1 cellular context compared by ENCODE assay signal in genomic region chr17:39623356-39623950, GRCh38.
TF ChIP-seq lines count a peak whose summit lies in the region.

No MANE protein-coding gene starts in this region.

TF ChIP-seq in HepG2, 621 proteins besides CTCF, POLR2A, EP300 and RAD21 (continued from another document and continues in another):
- TF ChIP-seq, protein P1, sequence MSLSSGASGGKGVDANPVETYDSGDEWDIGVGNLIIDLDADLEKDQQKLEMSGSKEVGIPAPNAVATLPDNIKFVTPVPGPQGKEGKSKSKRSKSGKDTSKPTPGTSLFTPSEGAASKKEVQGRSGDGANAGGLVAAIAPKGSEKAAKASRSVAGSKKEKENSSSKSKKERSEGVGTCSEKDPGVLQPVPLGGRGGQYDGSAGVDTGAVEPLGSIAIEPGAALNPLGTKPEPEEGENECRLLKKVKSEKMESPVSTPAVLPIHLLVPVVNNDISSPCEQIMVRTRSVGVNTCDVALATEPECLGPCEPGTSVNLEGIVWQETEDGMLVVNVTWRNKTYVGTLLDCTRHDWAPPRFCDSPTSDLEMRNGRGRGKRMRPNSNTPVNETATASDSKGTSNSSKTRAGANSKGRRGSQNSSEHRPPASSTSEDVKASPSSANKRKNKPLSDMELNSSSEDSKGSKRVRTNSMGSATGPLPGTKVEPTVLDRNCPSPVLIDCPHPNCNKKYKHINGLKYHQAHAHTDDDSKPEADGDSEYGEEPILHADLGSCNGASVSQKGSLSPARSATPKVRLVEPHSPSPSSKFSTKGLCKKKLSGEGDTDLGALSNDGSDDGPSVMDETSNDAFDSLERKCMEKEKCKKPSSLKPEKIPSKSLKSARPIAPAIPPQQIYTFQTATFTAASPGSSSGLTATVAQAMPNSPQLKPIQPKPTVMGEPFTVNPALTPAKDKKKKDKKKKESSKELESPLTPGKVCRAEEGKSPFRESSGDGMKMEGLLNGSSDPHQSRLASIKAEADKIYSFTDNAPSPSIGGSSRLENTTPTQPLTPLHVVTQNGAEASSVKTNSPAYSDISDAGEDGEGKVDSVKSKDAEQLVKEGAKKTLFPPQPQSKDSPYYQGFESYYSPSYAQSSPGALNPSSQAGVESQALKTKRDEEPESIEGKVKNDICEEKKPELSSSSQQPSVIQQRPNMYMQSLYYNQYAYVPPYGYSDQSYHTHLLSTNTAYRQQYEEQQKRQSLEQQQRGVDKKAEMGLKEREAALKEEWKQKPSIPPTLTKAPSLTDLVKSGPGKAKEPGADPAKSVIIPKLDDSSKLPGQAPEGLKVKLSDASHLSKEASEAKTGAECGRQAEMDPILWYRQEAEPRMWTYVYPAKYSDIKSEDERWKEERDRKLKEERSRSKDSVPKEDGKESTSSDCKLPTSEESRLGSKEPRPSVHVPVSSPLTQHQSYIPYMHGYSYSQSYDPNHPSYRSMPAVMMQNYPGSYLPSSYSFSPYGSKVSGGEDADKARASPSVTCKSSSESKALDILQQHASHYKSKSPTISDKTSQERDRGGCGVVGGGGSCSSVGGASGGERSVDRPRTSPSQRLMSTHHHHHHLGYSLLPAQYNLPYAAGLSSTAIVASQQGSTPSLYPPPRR (CRISPR knock-in tag; IDR thresholded peaks at IDR 0.05; ENCODE audit: borderline replicate concordance): no peak
- TF ChIP-seq BCL3 (CRISPR knock-in tag; IDR thresholded peaks at IDR 0.05) (no peak), ONECUT2 (CRISPR knock-in tag; IDR thresholded peaks at IDR 0.05) (no peak), ZNF720 (CRISPR knock-in tag; IDR thresholded peaks at IDR 0.05) (no peak), NKX3-1 (CRISPR knock-in tag; IDR thresholded peaks at IDR 0.05) (no peak), ZNF232 (CRISPR knock-in tag; IDR thresholded peaks at IDR 0.05; ENCODE audit: borderline replicate concordance) (no peak), ZNF124 (CRISPR knock-in tag; IDR thresholded peaks at IDR 0.05) (no peak), TFAP4 (IDR thresholded peaks at IDR 0.05; ENCODE audit: borderline replicate concordance, low read depth) (no peak), ZNF501 (CRISPR knock-in tag; IDR thresholded peaks at IDR 0.05) (peak; percentile 55; the same call in 1 of the 2 replicates), SMAD9 (CRISPR knock-in tag; IDR thresholded peaks at IDR 0.05) (no peak), ATF7 (IDR thresholded peaks at IDR 0.05) (no peak), ATF7 (CRISPR knock-in tag; IDR thresholded peaks at IDR 0.05) (no peak; the same call in 1 of the 2 replicates), ZBTB26 (CRISPR knock-in tag; IDR thresholded peaks at IDR 0.05; ENCODE audit: borderline replicate concordance) (peak; percentile 27; the same call in 1 of the 2 replicates), ZNF256 (CRISPR knock-in tag; conservative IDR thresholded peaks at IDR 0.05) (no peak), ZNF557 (CRISPR knock-in tag; IDR thresholded peaks at IDR 0.05) (no peak), FUBP1 (CRISPR knock-in tag; IDR thresholded peaks at IDR 0.05; ENCODE audit: borderline replicate concordance) (no peak), KDM6A (CRISPR knock-in tag; IDR thresholded peaks at IDR 0.05; ENCODE audit: low read depth) (no peak), NFYB (CRISPR knock-in tag; IDR thresholded peaks at IDR 0.05) (no peak), HNRNPL (IDR thresholded peaks at IDR 0.05; ENCODE audit: low read depth, low read length) (peak; percentile 99), EZH2 (conservative IDR thresholded peaks at IDR 0.05; ENCODE audit: low read depth, low read length) (no peak; the same call in 1 of the 2 replicates), SALL1 (CRISPR knock-in tag; IDR thresholded peaks at IDR 0.05) (no peak), ZNF598 (CRISPR knock-in tag; IDR thresholded peaks at IDR 0.05; ENCODE audit: borderline replicate concordance) (no peak), ZFP37 (CRISPR knock-in tag; IDR thresholded peaks at IDR 0.05; ENCODE audit: borderline replicate concordance) (no peak), REL (CRISPR knock-in tag; conservative IDR thresholded peaks at IDR 0.05) (no peak), CCDC6 (CRISPR knock-in tag; IDR thresholded peaks at IDR 0.05) (no peak), KLF16 (CRISPR knock-in tag; IDR thresholded peaks at IDR 0.05) (peak in 1 of 2 experiments; percentile 27; a peak in 1 of 4 replicates), ZNF264 (CRISPR knock-in tag; IDR thresholded peaks at IDR 0.05) (no peak), SETDB1 (CRISPR knock-in tag; IDR thresholded peaks at IDR 0.05; ENCODE audit: borderline replicate concordance) (no peak), MEIS1 (CRISPR knock-in tag; IDR thresholded peaks at IDR 0.05; ENCODE audit: borderline replicate concordance) (0 out of 2 replicates have a peak, but pooled peaks have one; percentile 49), ZSCAN25 (CRISPR knock-in tag; IDR thresholded peaks at IDR 0.05) (peak; percentile 68; the same call in 1 of the 2 replicates), MAZ (IDR thresholded peaks at IDR 0.05; ENCODE audit: borderline replicate concordance, low read depth, low read length) (no peak), MAZ (CRISPR knock-in tag; IDR thresholded peaks at IDR 0.05; ENCODE audit: low read depth) (no peak), ZNF260 (CRISPR knock-in tag; IDR thresholded peaks at IDR 0.05; ENCODE audit: borderline replicate concordance, low read depth) (no peak), PHF21A (CRISPR knock-in tag; IDR thresholded peaks at IDR 0.05) (no peak), SMAD3 (CRISPR knock-in tag; IDR thresholded peaks at IDR 0.05) (0 out of 2 replicates have a peak, but pooled peaks have one; percentile 21), XRCC5 (optimal IDR thresholded peaks at IDR 0.05; ENCODE audit: low read length) (peak; percentile 94), MAFK (conservative IDR thresholded peaks at IDR 0.05 in 1 of 2, IDR thresholded peaks at IDR 0.05 in 1 of 2; ENCODE audit: low read length in 2 of 2) (no peak), ZNF549 (CRISPR knock-in tag; IDR thresholded peaks at IDR 0.05) (no peak)
- TF ChIP-seq, protein P2, sequence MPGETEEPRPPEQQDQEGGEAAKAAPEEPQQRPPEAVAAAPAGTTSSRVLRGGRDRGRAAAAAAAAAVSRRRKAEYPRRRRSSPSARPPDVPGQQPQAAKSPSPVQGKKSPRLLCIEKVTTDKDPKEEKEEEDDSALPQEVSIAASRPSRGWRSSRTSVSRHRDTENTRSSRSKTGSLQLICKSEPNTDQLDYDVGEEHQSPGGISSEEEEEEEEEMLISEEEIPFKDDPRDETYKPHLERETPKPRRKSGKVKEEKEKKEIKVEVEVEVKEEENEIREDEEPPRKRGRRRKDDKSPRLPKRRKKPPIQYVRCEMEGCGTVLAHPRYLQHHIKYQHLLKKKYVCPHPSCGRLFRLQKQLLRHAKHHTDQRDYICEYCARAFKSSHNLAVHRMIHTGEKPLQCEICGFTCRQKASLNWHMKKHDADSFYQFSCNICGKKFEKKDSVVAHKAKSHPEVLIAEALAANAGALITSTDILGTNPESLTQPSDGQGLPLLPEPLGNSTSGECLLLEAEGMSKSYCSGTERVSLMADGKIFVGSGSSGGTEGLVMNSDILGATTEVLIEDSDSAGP (CRISPR knock-in tag; IDR thresholded peaks at IDR 0.05; ENCODE audit: borderline replicate concordance): peak; percentile 6; the same call in 1 of the 2 replicates
- TF ChIP-seq, protein P3, sequence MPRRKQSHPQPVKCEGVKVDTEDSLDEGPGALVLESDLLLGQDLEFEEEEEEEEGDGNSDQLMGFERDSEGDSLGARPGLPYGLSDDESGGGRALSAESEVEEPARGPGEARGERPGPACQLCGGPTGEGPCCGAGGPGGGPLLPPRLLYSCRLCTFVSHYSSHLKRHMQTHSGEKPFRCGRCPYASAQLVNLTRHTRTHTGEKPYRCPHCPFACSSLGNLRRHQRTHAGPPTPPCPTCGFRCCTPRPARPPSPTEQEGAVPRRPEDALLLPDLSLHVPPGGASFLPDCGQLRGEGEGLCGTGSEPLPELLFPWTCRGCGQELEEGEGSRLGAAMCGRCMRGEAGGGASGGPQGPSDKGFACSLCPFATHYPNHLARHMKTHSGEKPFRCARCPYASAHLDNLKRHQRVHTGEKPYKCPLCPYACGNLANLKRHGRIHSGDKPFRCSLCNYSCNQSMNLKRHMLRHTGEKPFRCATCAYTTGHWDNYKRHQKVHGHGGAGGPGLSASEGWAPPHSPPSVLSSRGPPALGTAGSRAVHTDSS (CRISPR knock-in tag; conservative IDR thresholded peaks at IDR 0.05): no peak
- TF ChIP-seq, protein P4, sequence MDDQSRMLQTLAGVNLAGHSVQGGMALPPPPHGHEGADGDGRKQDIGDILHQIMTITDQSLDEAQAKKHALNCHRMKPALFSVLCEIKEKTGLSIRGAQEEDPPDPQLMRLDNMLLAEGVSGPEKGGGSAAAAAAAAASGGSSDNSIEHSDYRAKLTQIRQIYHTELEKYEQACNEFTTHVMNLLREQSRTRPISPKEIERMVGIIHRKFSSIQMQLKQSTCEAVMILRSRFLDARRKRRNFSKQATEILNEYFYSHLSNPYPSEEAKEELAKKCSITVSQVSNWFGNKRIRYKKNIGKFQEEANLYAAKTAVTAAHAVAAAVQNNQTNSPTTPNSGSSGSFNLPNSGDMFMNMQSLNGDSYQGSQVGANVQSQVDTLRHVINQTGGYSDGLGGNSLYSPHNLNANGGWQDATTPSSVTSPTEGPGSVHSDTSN (CRISPR knock-in tag; IDR thresholded peaks at IDR 0.05; ENCODE audit: borderline replicate concordance): no peak
- TF ChIP-seq, protein P5, sequence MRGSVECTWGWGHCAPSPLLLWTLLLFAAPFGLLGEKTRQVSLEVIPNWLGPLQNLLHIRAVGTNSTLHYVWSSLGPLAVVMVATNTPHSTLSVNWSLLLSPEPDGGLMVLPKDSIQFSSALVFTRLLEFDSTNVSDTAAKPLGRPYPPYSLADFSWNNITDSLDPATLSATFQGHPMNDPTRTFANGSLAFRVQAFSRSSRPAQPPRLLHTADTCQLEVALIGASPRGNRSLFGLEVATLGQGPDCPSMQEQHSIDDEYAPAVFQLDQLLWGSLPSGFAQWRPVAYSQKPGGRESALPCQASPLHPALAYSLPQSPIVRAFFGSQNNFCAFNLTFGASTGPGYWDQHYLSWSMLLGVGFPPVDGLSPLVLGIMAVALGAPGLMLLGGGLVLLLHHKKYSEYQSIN (CRISPR knock-in tag; IDR thresholded peaks at IDR 0.05; ENCODE audit: borderline replicate concordance): no peak
- TF ChIP-seq, protein P6, sequence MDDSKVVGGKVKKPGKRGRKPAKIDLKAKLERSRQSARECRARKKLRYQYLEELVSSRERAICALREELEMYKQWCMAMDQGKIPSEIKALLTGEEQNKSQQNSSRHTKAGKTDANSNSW (CRISPR knock-in tag; IDR thresholded peaks at IDR 0.05; ENCODE audit: borderline replicate concordance): no peak
- TF ChIP-seq, protein P7, sequence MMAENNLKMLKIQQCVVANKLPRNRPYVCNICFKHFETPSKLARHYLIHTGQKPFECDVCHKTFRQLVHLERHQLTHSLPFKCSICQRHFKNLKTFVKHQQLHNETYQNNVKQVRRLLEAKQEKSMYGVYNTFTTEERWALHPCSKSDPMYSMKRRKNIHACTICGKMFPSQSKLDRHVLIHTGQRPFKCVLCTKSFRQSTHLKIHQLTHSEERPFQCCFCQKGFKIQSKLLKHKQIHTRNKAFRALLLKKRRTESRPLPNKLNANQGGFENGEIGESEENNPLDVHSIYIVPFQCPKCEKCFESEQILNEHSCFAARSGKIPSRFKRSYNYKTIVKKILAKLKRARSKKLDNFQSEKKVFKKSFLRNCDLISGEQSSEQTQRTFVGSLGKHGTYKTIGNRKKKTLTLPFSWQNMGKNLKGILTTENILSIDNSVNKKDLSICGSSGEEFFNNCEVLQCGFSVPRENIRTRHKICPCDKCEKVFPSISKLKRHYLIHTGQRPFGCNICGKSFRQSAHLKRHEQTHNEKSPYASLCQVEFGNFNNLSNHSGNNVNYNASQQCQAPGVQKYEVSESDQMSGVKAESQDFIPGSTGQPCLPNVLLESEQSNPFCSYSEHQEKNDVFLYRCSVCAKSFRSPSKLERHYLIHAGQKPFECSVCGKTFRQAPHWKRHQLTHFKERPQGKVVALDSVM (CRISPR knock-in tag; IDR thresholded peaks at IDR 0.05): no peak
